In genomic region chr15:21284353-21284752, GRCh38 we compare ENCODE assay signal across 7 cellular contexts.
DNase-seq lines count a peak whose midpoint lies in the region; ATAC-seq and TF ChIP-seq lines count a peak whose summit lies in the region.
"Not testable (repeated sequence)": the region's sequence is repeated elsewhere in the genome, so short reads cannot be mapped to it uniquely, and the experiment has no call there.

No MANE protein-coding gene starts in this region.

- H3K27me3 ChIP-seq in foreskin keratinocyte, result not testable (repeated sequence)

- H3K9me3 ChIP-seq in mucosa of descending colon, result not testable (repeated sequence)

- TF ChIP-seq CTCF in foreskin keratinocyte (conservative IDR thresholded peaks at IDR 0.05); mucosa of descending colon (IDR thresholded peaks at IDR 0.05): not testable (repeated sequence)

- not testable (repeated sequence) for DNase-seq in foreskin keratinocyte, mucosa of descending colon

- not testable (repeated sequence) for H3K4me1 ChIP-seq in foreskin keratinocyte; mucosa of descending colon (ENCODE audit: low read depth)

- intact Hi-C loops in mucosa of descending colon (cut with DNase I, micrococcal nuclease), result not testable (repeated sequence)

- not testable (repeated sequence) for H3K36me3 ChIP-seq in mucosa of descending colon (ENCODE audit: low read depth)

- H3K27ac ChIP-seq in foreskin keratinocyte, result not testable (repeated sequence)

- H3K4me3 ChIP-seq in mucosa of descending colon, result not testable (repeated sequence)

- ATAC-seq in GM18519 (IDR thresholded peaks at IDR 0.05; ENCODE audit: low FRiP score, unreplicated experiment) (peak; percentile 43), GM21367 (IDR thresholded peaks at IDR 0.05; ENCODE audit: unreplicated experiment) (peak; percentile 40), HG02678 (IDR thresholded peaks at IDR 0.05; ENCODE audit: unreplicated experiment) (peak; percentile 68), HG03432 (IDR thresholded peaks at IDR 0.05; ENCODE audit: unreplicated experiment) (peak; percentile 48), foreskin keratinocyte (peak; percentile 71), mucosa of descending colon (peak; percentile 76)
- peak; percentile 39 to 58 for ATAC-seq in activated CD4-positive, CD25-positive, alpha-beta regulatory T cell treated with anti-CD3 and anti-CD28 coated beads, Interleukin-2, amount 50 U/mL, for 24 hours
